Comparison of ENCODE assay signal across 10 cellular contexts in genomic region chr17:17401271-17401781, GRCh38.
A peak's percentile ranks its signal among the peaks of the same experiment; 100 is the strongest.
DNase-seq lines count a peak whose midpoint lies in the region; ATAC-seq and TF ChIP-seq lines count a peak whose summit lies in the region.
"Had no signal": no experiment of that assay in that cellular context is flagged by ENCODE, and none has a peak within 500 bp of the region (broad histone marks: within the 10 kb centered on the region; RNA-seq: fewer than 3 reads in every experiment).

No MANE protein-coding gene starts in this region.

- H3K4me1 ChIP-seq in breast epithelium, result peaks cover 8 to 13% of the 10 kb centered on the region in 2 donors
- H3K4me1 ChIP-seq in thyroid gland, result peaks cover 0 to 24% of the 10 kb centered on the region in 2 donors

- H3K4me1 Mint-ChIP-seq in MCF 10A (ENCODE audit: insufficient read depth, unreplicated experiment), result peaks cover 5% of the 10 kb centered on the region
- peaks cover 46 to 53% of the 10 kb centered on the region in 2 donors for H3K4me1 Mint-ChIP-seq in effector memory CD8-positive, alpha-beta T cell (ENCODE audit: low read depth in 2 of 2)
- peaks cover 62 to 70% (median 68%) of the 10 kb centered on the region in 3 donors for H3K4me1 Mint-ChIP-seq in T-cell

- TF ChIP-seq CTCF in MCF 10A (IDR thresholded peaks at IDR 0.05; ENCODE audit: unreplicated experiment), result no peak
- no peak for TF ChIP-seq CTCF in breast epithelium (IDR thresholded peaks at IDR 0.05)
- TF ChIP-seq CTCF in thyroid gland (IDR thresholded peaks at IDR 0.05), result peak in 1 of 6 experiments; percentile 14

- 71 to 76% methylated on average over 9 to 12 of the region's 12 CpGs for WGBS in thyroid gland, 2 donors

- H3K36me3 ChIP-seq in breast epithelium, result no peaks in the 10 kb centered on the region
- no peaks in the 10 kb centered on the region for H3K36me3 ChIP-seq in thyroid gland

- H3K9me3 Mint-ChIP-seq in MCF 10A (ENCODE audit: unreplicated experiment) (no peaks in the 10 kb centered on the region), T-cell (no peaks in the 10 kb centered on the region)
- no peaks in the 10 kb centered on the region for H3K9me3 Mint-ChIP-seq in effector memory CD8-positive, alpha-beta T cell
- H3K9me3 Mint-ChIP-seq: central memory CD8-positive, alpha-beta T cell had no signal

- H3K27me3 ChIP-seq in breast epithelium (no peaks in the 10 kb centered on the region), thyroid gland (no peaks in the 10 kb centered on the region)

- peaks cover 13% of the 10 kb centered on the region for H3K27me3 Mint-ChIP-seq in MCF 10A (ENCODE audit: insufficient read depth, unreplicated experiment)
- no peaks in the 10 kb centered on the region for H3K27me3 Mint-ChIP-seq in effector memory CD8-positive, alpha-beta T cell
- no peaks in the 10 kb centered on the region for H3K27me3 Mint-ChIP-seq in T-cell
- H3K27me3 Mint-ChIP-seq: central memory CD8-positive, alpha-beta T cell had no signal

- CTCF ChIA-PET in MCF 10A (lab: Yijun Ruan, JAX) (no interaction called here), T-cell (lab: Charles Lee) (no interaction called here)

- no peak for TF ChIP-seq POLR2A in breast epithelium (IDR thresholded peaks at IDR 0.05)
- TF ChIP-seq POLR2A in erythroblast (IDR thresholded peaks at IDR 0.05; ENCODE audit: low read length), result no peak
- no peak for TF ChIP-seq POLR2A in thyroid gland (IDR thresholded peaks at IDR 0.05)

- H3K9me3 ChIP-seq in breast epithelium (no peaks in the 10 kb centered on the region), thyroid gland (no peaks in the 10 kb centered on the region)

- POLR2A ChIA-PET in MCF 10A (lab: Yijun Ruan, JAX) (no interaction called here), T-cell (lab: Charles Lee) (interaction anchor here in 1 of 2 donors (0.6 kb wide), 1 partner anchor 545 kb away, joined by 4 read pairs; no protein-coding TSS in a partner anchor)

- BruUV-seq in MCF 10A (replicated peaks; lab: Mats Ljungman, UMichigan), result no TSS peak

- no peak for ATAC-seq in effector memory CD8-positive, alpha-beta T cell (replicated peaks)
- no peak for ATAC-seq in T-cell (replicated peaks in 1 of 4)

- DNase-seq in MCF 10A (ENCODE audit: unreplicated experiment), result peak; percentile 77
- DNase-seq in breast epithelium (ENCODE audit: low spot score in 2 of 2), result no peak
- DNase-seq in NCI-H69 (lab: John Stamatoyannopoulos, UW), result peak; percentile 50
- DNase-seq in erythroblast (lab: John Stamatoyannopoulos, UW), result peak; percentile 42 to 61
- DNase-seq in thyroid gland, result peak; percentile 48 to 53
- no peak for DNase-seq in NCI-H187 treated with DMSO at 0.1 percent for 48 hours (lab: John Stamatoyannopoulos, UW)
- no peak for DNase-seq in effector memory CD8-positive, alpha-beta T cell
- DNase-seq in T-cell, result no peak
- DNase-seq: NCI-H2029 treated with DMSO at 0.1 percent for 48 hours had no signal

- H3K27ac Mint-ChIP-seq in MCF 10A (ENCODE audit: low read depth, unreplicated experiment) (no peak overlapping the region), T-cell (peak overlapping the region in 1 of 2 donors; percentile 5)
- H3K27ac Mint-ChIP-seq in effector memory CD8-positive, alpha-beta T cell, result peak overlapping the region in 1 of 2 donors; percentile 57

- H3K4me3 ChIP-seq in breast epithelium (no peak overlapping the region), thyroid gland (replicated peaks in 1 of 3) (no peak overlapping the region)

- intact Hi-C loops in MCF 10A (cut with micrococcal nuclease), result no loop called here
- intact Hi-C loops in breast epithelium (cut with DNase I; ENCODE audit: low total_unique reads), result no loop called here
- intact Hi-C loops in thyroid gland (cut with DNase I), result no loop called here

- H3K4me3 Mint-ChIP-seq in MCF 10A (ENCODE audit: unreplicated experiment) (no peak overlapping the region), T-cell (no peak overlapping the region)
- no peak overlapping the region for H3K4me3 Mint-ChIP-seq in effector memory CD8-positive, alpha-beta T cell
- H3K4me3 Mint-ChIP-seq: central memory CD8-positive, alpha-beta T cell had no signal

- no peaks in the 10 kb centered on the region for H3K36me3 Mint-ChIP-seq in MCF 10A (ENCODE audit: insufficient read depth, unreplicated experiment)
- peaks cover 8% of the 10 kb centered on the region for H3K36me3 Mint-ChIP-seq in effector memory CD8-positive, alpha-beta T cell (ENCODE audit: insufficient read depth)
- no peaks in the 10 kb centered on the region for H3K36me3 Mint-ChIP-seq in T-cell

- H3K27ac ChIP-seq in breast epithelium (no peak overlapping the region), thyroid gland (no peak overlapping the region)

Comparison
In these comparisons a context has a peak if more than half of its experiments do, and no peak if none do; other contexts are left out.
1. DNase-seq: peak in MCF 10A (single experiment), NCI-H69 (single experiment), erythroblast (2 of 2) and thyroid gland (2 of 2); none in breast epithelium (0 of 2), NCI-H187 treated with DMSO at 0.1 percent for 48 hours (single experiment), effector memory CD8-positive, alpha-beta T cell (0 of 3) and T-cell (0 of 34).